Comparison of ENCODE assay signal across 16 cellular contexts in the genomic region with DNA sequence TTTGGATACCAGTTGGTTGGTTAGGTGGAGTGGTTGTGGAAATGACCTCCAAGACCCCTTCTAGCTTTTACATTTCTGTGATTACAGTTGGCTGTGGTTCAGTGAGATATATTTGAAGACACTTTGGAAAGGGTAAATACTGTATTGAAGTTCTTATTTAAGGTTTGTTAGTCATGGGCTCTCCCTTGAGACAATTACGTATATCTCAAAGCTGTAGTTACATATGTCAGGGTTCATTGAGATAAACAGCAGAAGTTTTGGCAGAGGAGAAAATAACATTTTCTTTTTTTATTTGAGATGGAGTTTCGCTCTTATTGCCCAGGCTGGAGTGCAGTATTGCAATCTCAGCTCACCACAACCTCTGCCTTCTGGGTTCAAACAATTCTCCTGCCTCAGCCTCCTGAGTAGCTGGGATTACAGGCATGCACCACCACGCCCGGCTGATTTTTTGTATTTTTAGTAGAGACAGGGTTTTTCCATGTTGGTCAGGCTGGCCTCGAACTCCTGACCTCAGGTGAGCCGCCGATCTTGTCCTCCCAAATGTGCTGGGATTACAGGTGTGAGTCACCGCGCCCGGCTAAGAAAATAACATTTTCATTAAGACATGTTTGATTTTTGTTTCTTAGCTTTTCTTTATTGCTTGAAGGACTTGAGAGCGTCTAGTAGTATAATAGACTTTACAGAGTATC. TPM values are rescaled to one million over a fixed set of nuclear protein-coding genes. Genes with fewer than 3 reads are reported as not detected.
A peak's percentile ranks its signal among the peaks of the same experiment; 100 is the strongest.
DNase-seq lines count a peak whose midpoint lies in the region; ATAC-seq, FAIRE-seq and TF ChIP-seq lines count a peak whose summit lies in the region.
"Had no signal": no experiment of that assay in that cellular context is flagged by ENCODE, and none has a peak within 500 bp of the region (broad histone marks: within the 10 kb centered on the region; RNA-seq: fewer than 3 reads in every experiment).

No MANE protein-coding gene starts in this region.

- CTCF ChIA-PET in GM12878 (lab: Yijun Ruan, JAX) = interaction anchor here (0.5 to 6.8 kb wide), 8 partner anchors 13 to 213 kb away, joined by 3 to 49 read pairs (median 5); no protein-coding TSS in a partner anchor

- TF ChIP-seq CTCF in DND-41 (IDR thresholded peaks at IDR 0.05; ENCODE audit: borderline replicate concordance, extremely low read depth, low read length, poor library complexity, severe bottlenecking) (no peak), GM12878 (IDR thresholded peaks at IDR 0.05 in 2 of 3, conservative IDR thresholded peaks at IDR 0.05 in 1 of 3; ENCODE audit: control insufficient read depth in 2 of 3, extremely low read depth in 1 of 3, insufficient read depth in 1 of 3, low read depth in 3 of 3, low read length in 3 of 3) (no peak), neural crest cell (conservative IDR thresholded peaks at IDR 0.05) (no peak)

- RAD21 ChIA-PET in GM12878 (lab: Charles Lee; ENCODE audit: unreplicated experiment) = interaction anchor here (0.9 to 3.8 kb wide), 13 partner anchors 8 to 500 kb away, joined by 3 to 24 read pairs (median 5); partner anchors contain the start of gene IL18BP

- TF ChIP-seq POLR2A in GM12878 (IDR thresholded peaks at IDR 0.05; ENCODE audit: low read depth, low read length) (no peak), GM12891 (IDR thresholded peaks at IDR 0.05; ENCODE audit: low read depth, low read length) (no peak)

- TF ChIP-seq EP300 in GM12878 (IDR thresholded peaks at IDR 0.05; ENCODE audit: borderline replicate concordance in 1 of 2, control insufficient read depth in 1 of 2, low read depth in 2 of 2, low read length in 2 of 2) = no peak

- POLR2A ChIA-PET in GM12878 (lab: Charles Lee) = interaction anchor here (0.6 to 3.4 kb wide), 14 partner anchors 8 to 165 kb away, joined by 3 to 25 read pairs (median 4); no protein-coding TSS in a partner anchor

- no peak for FAIRE-seq in GM12878 (lab: Jason Lieb, UNC)
- FAIRE-seq in GM12891 (lab: Jason Lieb, UNC) = no peak
- FAIRE-seq: frontal cortex had no signal

- H3K79me2 ChIP-seq in DND-41 (ENCODE audit: insufficient read depth, low read length) = peaks cover 89% of the 10 kb centered on the region
- peaks cover 88% of the 10 kb centered on the region for H3K79me2 ChIP-seq in GM12878 (ENCODE audit: control insufficient read depth, insufficient read depth, low read length)

- no peak for ATAC-seq in DND-41 (ENCODE audit: insufficient read depth, low read depth)
- ATAC-seq in GM12878 = no peak
- ATAC-seq in GM19351 (IDR thresholded peaks at IDR 0.05; ENCODE audit: unreplicated experiment) = no peak
- no peak for ATAC-seq in HG02642 (IDR thresholded peaks at IDR 0.05; ENCODE audit: poor library complexity, unreplicated experiment)
- ATAC-seq: body of pancreas had no signal

- TSS peak; percentile 51 for BruUV-seq in GM12878 (replicated peaks; lab: Mats Ljungman, UMichigan)

- no peak for DNase-seq in DND-41
- no peak for DNase-seq in GM12878 (ENCODE audit: low read depth, low spot score)
- DNase-seq in neural crest cell (ENCODE audit: low read depth, low spot score) = no peak
- no peak for DNase-seq in DMS79 treated with DMSO at 0.1 percent for 48 hours (lab: John Stamatoyannopoulos, UW)
- DNase-seq in GM12891 (ENCODE audit: insufficient read length, low spot score) = no peak
- DNase-seq: body of pancreas, H7, NCI-H1436 treated with DMSO at 0.1 percent for 48 hours had no signal

- H3K27me3 Mint-ChIP-seq in neural crest cell (ENCODE audit: low read depth) = no peaks in the 10 kb centered on the region

- H3K27ac ChIP-seq in DND-41 (ENCODE audit: low read length) (no peak overlapping the region), HUES64 (ENCODE audit: low read depth, low read length) (no peak overlapping the region), GM12878 (ENCODE audit: control insufficient read depth, insufficient read depth) (peak overlapping the region; percentile 98)
- H3K27ac ChIP-seq: body of pancreas, HL-60 had no signal

- H3K36me3 ChIP-seq in DND-41 (ENCODE audit: insufficient read depth, low read length) = peaks cover 8% of the 10 kb centered on the region
- H3K36me3 ChIP-seq in HUES64 (ENCODE audit: insufficient read depth, low read length) = peaks cover 7% of the 10 kb centered on the region; the same call in 1 of the 2 replicates
- peaks cover 0 to 4% of the 10 kb centered on the region in 2 experiments; a peak in 1 of 4 replicates for H3K36me3 ChIP-seq in GM12878 (ENCODE audit: control insufficient read depth in 2 of 2, insufficient read depth in 2 of 2, low read length in 1 of 2)

- H3K27me3 ChIP-seq in DND-41 (ENCODE audit: insufficient read depth, low read length, poor library complexity) (no peaks in the 10 kb centered on the region), HUES64 (ENCODE audit: insufficient read depth, low read length) (no peaks in the 10 kb centered on the region), GM12878 (replicated peaks in 1 of 2; ENCODE audit: control insufficient read depth in 2 of 2, insufficient read depth in 2 of 2, low read length in 1 of 2) (no peaks in the 10 kb centered on the region)
- H3K27me3 ChIP-seq: body of pancreas had no signal

- H3K9me3 ChIP-seq in DND-41 (ENCODE audit: insufficient read depth, low read length, severe bottlenecking) = no peaks in the 10 kb centered on the region
- no peaks in the 10 kb centered on the region for H3K9me3 ChIP-seq in HUES64 (ENCODE audit: insufficient read depth, low read depth, low read length)
- no peaks in the 10 kb centered on the region for H3K9me3 ChIP-seq in GM12878 (replicated peaks; ENCODE audit: control insufficient read depth, insufficient read depth, low read length)
- H3K9me3 ChIP-seq: body of pancreas had no signal

- H3K4me1 Mint-ChIP-seq in neural crest cell = peaks cover 38% of the 10 kb centered on the region

- H3K4me3 ChIP-seq in DND-41 (ENCODE audit: low read depth in 1 of 2, low read length in 2 of 2) (peak overlapping the region in 1 of 2 experiments; percentile 90; a peak in 2 of 4 replicates), HUES64 (ENCODE audit: low read length) (peak overlapping the region; percentile 76), GM12878 (peak overlapping the region; percentile 86)
- H3K4me3 ChIP-seq: body of pancreas had no signal

- H3K4me3 Mint-ChIP-seq in neural crest cell = peak overlapping the region; percentile 97

- no peaks in the 10 kb centered on the region for H3K9me3 Mint-ChIP-seq in neural crest cell

- peak overlapping the region; percentile 96 for H3K4me2 ChIP-seq in DND-41 (ENCODE audit: insufficient read depth, low read length)
- peak overlapping the region; percentile 84 for H3K4me2 ChIP-seq in GM12878 (ENCODE audit: control insufficient read depth, insufficient read depth)

- no peak for TF ChIP-seq RAD21 in GM12878 (IDR thresholded peaks at IDR 0.05; ENCODE audit: insufficient read depth, low read depth, low read length)

- H4K20me1 ChIP-seq in DND-41 (ENCODE audit: insufficient read depth, low read length) = peaks cover 10% of the 10 kb centered on the region; the same call in 1 of the 2 replicates
- H4K20me1 ChIP-seq in GM12878 (ENCODE audit: control insufficient read depth, insufficient read depth) = no peaks in the 10 kb centered on the region

- H3K4me1 ChIP-seq in DND-41 (ENCODE audit: insufficient read depth, low read length) = peaks cover 31% of the 10 kb centered on the region
- H3K4me1 ChIP-seq in HUES64 (ENCODE audit: insufficient read depth, low read length) = peaks cover 6% of the 10 kb centered on the region; the same call in 1 of the 2 replicates
- H3K4me1 ChIP-seq in GM12878 (ENCODE audit: control insufficient read depth, insufficient read depth, low read length) = peaks cover 26% of the 10 kb centered on the region

- no peak overlapping the region for H2AFZ ChIP-seq in DND-41 (ENCODE audit: low read depth, low read length)
- H2AFZ ChIP-seq in GM12878 (ENCODE audit: control insufficient read depth, low read depth, low read length) = no peak overlapping the region

- no peaks in the 10 kb centered on the region for H3K36me3 Mint-ChIP-seq in neural crest cell (ENCODE audit: low read depth)

- H3K9ac ChIP-seq in DND-41 (ENCODE audit: low read depth, low read length) (peak overlapping the region; percentile 82; the same call in 1 of the 2 replicates), HUES64 (ENCODE audit: low read depth, low read length) (no peak overlapping the region), GM12878 (ENCODE audit: control insufficient read depth, insufficient read depth, low read length) (peak overlapping the region; percentile 93)

- in situ Hi-C loops in GM12878 (cut with MboI) = no loop called here

- intact Hi-C loops in GM12878 (cut with micrococcal nuclease; ENCODE audit: unreplicated experiment) = no loop called here

- WGBS in HUES64 = 85% methylated on average over 9 of the region's 11 CpGs
- WGBS in GM12878 (ENCODE audit: insufficient coverage, insufficient replicate concordance, low lambda C conversion rate, missing lambda C conversion rate) = under 1% methylated on average over 11 of the region's 11 CpGs

- H3K27ac Mint-ChIP-seq in neural crest cell (ENCODE audit: unreplicated experiment) = no peak overlapping the region

- SMC1A ChIA-PET in GM12878 (lab: Charles Lee; ENCODE audit: uncharacterized antibody, unreplicated experiment) = interaction anchor here (0.5 to 7.3 kb wide), 12 partner anchors 8 to 500 kb away, joined by 3 to 63 read pairs (median 7); no protein-coding TSS in a partner anchor

RNA-seq across cellular contexts. Expression of gene RNF121, which starts 1.9 kb away (rescaled TPM):
- 32.8 TPM for polyA plus RNA-seq in HUES64 (2013, experiment 1 of 2)
- polyA plus RNA-seq in HUES64 (2013, experiment 2 of 2) = 30.6 TPM
- total RNA-seq in GM12878 (2013; cell fraction: nucleolus; rRNA removed) = 110 and 113 TPM in 2 replicates
- total RNA-seq in GM12878 (2014; rRNA removed) (41.5 and 42.4 TPM in 2 replicates), GM12878 (2014; rRNA removed; fragmentation: Illumina TruSeq; extraction: Trizol) (23.1 and 27.8 TPM in 2 replicates), GM12878 (2021) (42.9 and 46.0 TPM in 2 replicates), neural crest cell (48.8 and 49.9 TPM in 2 replicates)
- 38.3 TPM for polyA plus RNA-seq in GM12878 (2011; ENCODE audit: low read depth)
- polyA plus RNA-seq in GM12878 (2011; rRNA removed) (61.2 and 73.7 TPM in 2 replicates), GM12878 (2014; fragmentation: Illumina TruSeq; extraction: Trizol) (36.7 and 47.2 TPM in 2 replicates), GM12878 (2014; fragmentation: Nextera tagmentation; extraction: Ambion mirVana) (10 to 100 TPM in 1 of 2 experiments, 1 to 10 TPM in 1; 8.6 to 19.0 TPM), GM12878 (2014; rRNA removed) (43.7 and 52.5 TPM in 2 replicates), GM12878 (2016; fragmentation: Nextera tagmentation; extraction: Ambion mirVana) (10 to 100 TPM; 19.4 to 22.2 TPM)
- 63.4 and 67.6 TPM in 2 replicates for polyA plus RNA-seq in GM12878 (2011; cell fraction: cytosol; rRNA removed)
- 138 TPM in 2 replicates for polyA plus RNA-seq in GM12878 (2011; cell fraction: nucleus; rRNA removed)
- polyA plus RNA-seq in GM12878 (2012) = 33.0 and 40.7 TPM in 2 replicates
- 104 and 123 TPM in 2 replicates for polyA minus RNA-seq in GM12878 (2011; rRNA and poly(A)+ RNA removed)
- 12.0 and 18.3 TPM in 2 replicates for polyA minus RNA-seq in GM12878 (2011; cell fraction: cytosol; rRNA and poly(A)+ RNA removed)
- 54.3 and 96.9 TPM in 2 replicates for polyA minus RNA-seq in GM12878 (2011; cell fraction: nucleus; rRNA and poly(A)+ RNA removed)
- 33.3 TPM for polyA plus RNA-seq in GM12891 (2012; ENCODE audit: low read depth, missing spikeins)

RNA-seq across cellular contexts. Expression of gene XNDC1N, which starts 2.3 kb away (rescaled TPM):
- polyA plus RNA-seq in HUES64 (2013, experiment 1 of 2) = 4.0 TPM
- 4.4 TPM for polyA plus RNA-seq in HUES64 (2013, experiment 2 of 2)
- total RNA-seq in GM12878 (2013; cell fraction: nucleolus; rRNA removed) = 83.3 and 85.6 TPM in 2 replicates
- 6.2 and 8.5 TPM in 2 replicates for total RNA-seq in GM12878 (2014; rRNA removed)
- total RNA-seq in GM12878 (2014; rRNA removed; fragmentation: Illumina TruSeq; extraction: Trizol) = 12.8 and 13.6 TPM in 2 replicates
- total RNA-seq in GM12878 (2021) = 9.8 and 10.4 TPM in 2 replicates
- polyA plus RNA-seq in GM12878 (2011; ENCODE audit: low read depth) = 3.7 TPM
- polyA plus RNA-seq in GM12878 (2011; rRNA removed) = 6.2 and 8.2 TPM in 2 replicates
- polyA plus RNA-seq in GM12878 (2011; cell fraction: cytosol; rRNA removed) = 7.1 and 7.9 TPM in 2 replicates
- polyA plus RNA-seq in GM12878 (2011; cell fraction: nucleus; rRNA removed) = 12.0 and 12.8 TPM in 2 replicates
- 3.0 TPM in 2 replicates for polyA plus RNA-seq in GM12878 (2012)
- polyA plus RNA-seq in GM12878 (2014; fragmentation: Illumina TruSeq; extraction: Trizol) = 5.7 and 9.7 TPM in 2 replicates
- 10 to 100 TPM in 1 of 2 experiments, 1 to 10 TPM in 1; 8.2 to 13.7 TPM for polyA plus RNA-seq in GM12878 (2014; fragmentation: Nextera tagmentation; extraction: Ambion mirVana)
- polyA plus RNA-seq in GM12878 (2014; rRNA removed) = 6.1 and 9.2 TPM in 2 replicates
- polyA plus RNA-seq in GM12878 (2016; fragmentation: Nextera tagmentation; extraction: Ambion mirVana) = 10 to 100 TPM; 11.1 to 12.8 TPM
- polyA minus RNA-seq in GM12878 (2011; rRNA and poly(A)+ RNA removed) = 16.2 and 17.8 TPM in 2 replicates
- 3.6 and 4.3 TPM in 2 replicates for polyA minus RNA-seq in GM12878 (2011; cell fraction: cytosol; rRNA and poly(A)+ RNA removed)
- polyA minus RNA-seq in GM12878 (2011; cell fraction: nucleus; rRNA and poly(A)+ RNA removed) = 19.8 and 32.1 TPM in 2 replicates
- 11.3 and 12.9 TPM in 2 replicates for total RNA-seq in neural crest cell
- polyA plus RNA-seq in GM12891 (2012; ENCODE audit: low read depth, missing spikeins) = 3.1 TPM

RNA-seq across cellular contexts. Expression of gene DEFB131B, which starts 52.4 kb away (rescaled TPM):
- polyA plus RNA-seq in HUES64 (2013, experiment 1 of 2) = not detected
- polyA plus RNA-seq in HUES64 (2013, experiment 2 of 2) = not detected
- not detected in 2 replicates for total RNA-seq in GM12878 (2013; cell fraction: nucleolus; rRNA removed)
- total RNA-seq in GM12878 (2014; rRNA removed) (not detected in 2 replicates), GM12878 (2014; rRNA removed; fragmentation: Illumina TruSeq; extraction: Trizol) (not detected in 2 replicates), GM12878 (2021) (not detected in 2 replicates), neural crest cell (not detected in 2 replicates)
- not detected for polyA plus RNA-seq in GM12878 (2011; ENCODE audit: low read depth)
- polyA plus RNA-seq in GM12878 (2011; rRNA removed) (not detected in 2 replicates), GM12878 (2014; fragmentation: Illumina TruSeq; extraction: Trizol) (not detected in 2 replicates), GM12878 (2014; fragmentation: Nextera tagmentation; extraction: Ambion mirVana) (not detected), GM12878 (2014; rRNA removed) (not detected in 2 replicates), GM12878 (2016; fragmentation: Nextera tagmentation; extraction: Ambion mirVana) (not detected)
- not detected in 2 replicates for polyA plus RNA-seq in GM12878 (2011; cell fraction: cytosol; rRNA removed)
- not detected in 2 replicates for polyA plus RNA-seq in GM12878 (2011; cell fraction: nucleus; rRNA removed)
- not detected in 2 replicates for polyA plus RNA-seq in GM12878 (2012)
- not detected in 2 replicates for polyA minus RNA-seq in GM12878 (2011; rRNA and poly(A)+ RNA removed)
- not detected in 2 replicates for polyA minus RNA-seq in GM12878 (2011; cell fraction: cytosol; rRNA and poly(A)+ RNA removed)
- polyA minus RNA-seq in GM12878 (2011; cell fraction: nucleus; rRNA and poly(A)+ RNA removed) = not detected in 2 replicates
- not detected for polyA plus RNA-seq in GM12891 (2012; ENCODE audit: low read depth, missing spikeins)
- total RNA-seq: body of pancreas, frontal cortex, H7, lung microvascular endothelial cell, RPMI7951, subcutaneous adipose tissue had no signal
